Comparison of ENCODE assay signal across 1 cellular context in genomic region chr15:90211009-90211408, GRCh38.
TF ChIP-seq lines count a peak whose summit lies in the region.

No MANE protein-coding gene starts in this region.

TF ChIP-seq in HepG2, 621 proteins besides CTCF, POLR2A, EP300 and RAD21:
- TF ChIP-seq AHR (CRISPR knock-in tag; IDR thresholded peaks at IDR 0.05) (no peak), PCBP2 (optimal IDR thresholded peaks at IDR 0.05; ENCODE audit: low read depth, low read length, poor library complexity, severe bottlenecking) (no peak), POGZ (CRISPR knock-in tag; IDR thresholded peaks at IDR 0.05) (no peak), PLRG1 (conservative IDR thresholded peaks at IDR 0.05) (no peak), SALL1 (CRISPR knock-in tag; IDR thresholded peaks at IDR 0.05) (no peak)
- TF ChIP-seq, protein P1, sequence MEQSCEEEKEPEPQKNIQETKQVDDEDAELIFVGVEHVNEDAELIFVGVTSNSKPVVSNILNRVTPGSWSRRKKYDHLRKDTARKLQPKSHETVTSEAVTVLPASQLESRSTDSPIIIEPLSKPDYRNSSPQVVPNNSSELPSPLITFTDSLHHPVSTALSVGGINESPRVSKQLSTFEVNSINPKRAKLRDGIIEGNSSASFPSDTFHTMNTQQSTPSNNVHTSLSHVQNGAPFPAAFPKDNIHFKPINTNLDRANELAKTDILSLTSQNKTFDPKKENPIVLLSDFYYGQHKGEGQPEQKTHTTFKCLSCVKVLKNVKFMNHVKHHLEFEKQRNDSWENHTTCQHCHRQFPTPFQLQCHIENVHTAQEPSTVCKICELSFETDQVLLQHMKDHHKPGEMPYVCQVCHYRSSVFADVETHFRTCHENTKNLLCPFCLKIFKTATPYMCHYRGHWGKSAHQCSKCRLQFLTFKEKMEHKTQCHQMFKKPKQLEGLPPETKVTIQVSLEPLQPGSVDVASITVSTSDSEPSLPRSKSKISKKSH (CRISPR knock-in tag; IDR thresholded peaks at IDR 0.05; ENCODE audit: borderline replicate concordance) = no peak
- TF ChIP-seq, protein P2, sequence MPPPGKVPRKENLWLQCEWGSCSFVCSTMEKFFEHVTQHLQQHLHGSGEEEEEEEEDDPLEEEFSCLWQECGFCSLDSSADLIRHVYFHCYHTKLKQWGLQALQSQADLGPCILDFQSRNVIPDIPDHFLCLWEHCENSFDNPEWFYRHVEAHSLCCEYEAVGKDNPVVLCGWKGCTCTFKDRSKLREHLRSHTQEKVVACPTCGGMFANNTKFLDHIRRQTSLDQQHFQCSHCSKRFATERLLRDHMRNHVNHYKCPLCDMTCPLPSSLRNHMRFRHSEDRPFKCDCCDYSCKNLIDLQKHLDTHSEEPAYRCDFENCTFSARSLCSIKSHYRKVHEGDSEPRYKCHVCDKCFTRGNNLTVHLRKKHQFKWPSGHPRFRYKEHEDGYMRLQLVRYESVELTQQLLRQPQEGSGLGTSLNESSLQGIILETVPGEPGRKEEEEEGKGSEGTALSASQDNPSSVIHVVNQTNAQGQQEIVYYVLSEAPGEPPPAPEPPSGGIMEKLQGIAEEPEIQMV (CRISPR knock-in tag; IDR thresholded peaks at IDR 0.05; ENCODE audit: low read depth) = no peak
- TF ChIP-seq, protein P3, sequence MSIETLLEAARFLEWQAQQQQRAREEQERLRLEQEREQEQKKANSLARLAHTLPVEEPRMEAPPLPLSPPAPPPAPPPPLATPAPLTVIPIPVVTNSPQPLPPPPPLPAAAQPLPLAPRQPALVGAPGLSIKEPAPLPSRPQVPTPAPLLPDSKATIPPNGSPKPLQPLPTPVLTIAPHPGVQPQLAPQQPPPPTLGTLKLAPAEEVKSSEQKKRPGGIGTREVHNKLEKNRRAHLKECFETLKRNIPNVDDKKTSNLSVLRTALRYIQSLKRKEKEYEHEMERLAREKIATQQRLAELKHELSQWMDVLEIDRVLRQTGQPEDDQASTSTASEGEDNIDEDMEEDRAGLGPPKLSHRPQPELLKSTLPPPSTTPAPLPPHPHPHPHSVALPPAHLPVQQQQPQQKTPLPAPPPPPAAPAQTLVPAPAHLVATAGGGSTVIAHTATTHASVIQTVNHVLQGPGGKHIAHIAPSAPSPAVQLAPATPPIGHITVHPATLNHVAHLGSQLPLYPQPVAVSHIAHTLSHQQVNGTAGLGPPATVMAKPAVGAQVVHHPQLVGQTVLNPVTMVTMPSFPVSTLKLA (IDR thresholded peaks at IDR 0.05) = no peak
TF ChIP-seq in HepG2: peak in this region for 0.
